In the genomic region with DNA sequence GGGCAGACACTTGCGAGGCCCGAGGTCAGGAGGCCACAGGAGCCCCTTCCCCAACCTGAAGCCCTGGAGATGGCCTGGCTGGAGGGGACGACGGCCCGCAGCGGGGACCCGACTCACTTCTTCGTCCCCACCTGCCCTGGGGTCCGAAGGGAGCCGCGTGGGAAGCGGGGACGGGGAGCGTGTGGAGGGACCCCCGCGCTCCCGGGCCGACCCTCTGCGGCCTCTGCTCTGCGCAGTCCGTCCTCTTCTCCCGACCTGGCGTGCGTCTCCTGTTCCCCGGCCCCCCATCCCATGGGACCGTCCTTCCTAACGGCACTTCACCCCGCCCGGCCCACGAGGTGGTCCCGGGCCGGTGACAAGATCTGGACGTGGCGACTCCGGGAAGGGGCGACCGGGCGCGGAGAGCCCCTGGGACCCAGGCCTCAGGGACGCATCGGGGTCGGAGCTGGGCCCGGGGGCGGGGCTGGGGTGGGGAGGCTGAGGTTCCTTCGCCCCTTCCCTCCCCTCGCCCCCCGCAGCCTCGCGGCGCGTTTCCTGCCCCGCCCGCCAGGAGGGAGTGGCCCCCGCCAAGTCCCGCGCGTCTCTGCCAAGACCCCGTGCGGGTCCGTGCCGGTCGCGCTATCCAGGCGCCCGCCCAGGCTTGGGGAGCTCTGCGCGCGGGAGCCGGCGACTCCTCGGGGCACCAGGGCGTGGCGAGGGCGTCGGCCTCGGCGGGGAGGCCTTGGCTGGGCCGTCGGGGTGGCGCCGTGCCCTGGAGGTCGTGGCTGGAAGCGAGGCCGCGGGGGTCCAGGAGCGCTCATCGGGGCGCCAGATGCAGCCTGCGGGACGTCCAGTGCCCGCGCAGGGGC, we compare ENCODE assay signal across 11 cellular contexts.
DNase-seq lines count a peak whose midpoint lies in the region; ATAC-seq and TF ChIP-seq lines count a peak whose summit lies in the region.
"Had no signal": no experiment of that assay in that cellular context is flagged by ENCODE, and none has a peak within 500 bp of the region (broad histone marks: within the 10 kb centered on the region; RNA-seq: fewer than 3 reads in every experiment).

No MANE protein-coding gene starts in this region.

- no peak overlapping the region for H3K23ac ChIP-seq in trophoblast cell (ENCODE audit: low read length)

- TF ChIP-seq POLR2A in heart left ventricle (IDR thresholded peaks at IDR 0.05): no peak

- H4K12ac ChIP-seq in trophoblast cell (ENCODE audit: low read depth, low read length): no peak overlapping the region

- H3K4ac ChIP-seq in trophoblast cell (ENCODE audit: low read depth, low read length): no peak overlapping the region

- H2BK120ac ChIP-seq in trophoblast cell (ENCODE audit: insufficient read depth, low read length, poor library complexity): no peak overlapping the region

- H3K9me3 ChIP-seq in heart left ventricle (peaks cover 0 to 10% (median 0%) of the 10 kb centered on the region in 12 donors), left ventricle myocardium inferior (replicated peaks) (peaks cover 7% of the 10 kb centered on the region), trophoblast cell (ENCODE audit: insufficient read depth, low read depth, low read length) (peaks cover 8% of the 10 kb centered on the region), OCI-LY7 (ENCODE audit: low read length) (no peaks in the 10 kb centered on the region)

- H3K27ac ChIP-seq in heart left ventricle (no peak overlapping the region), left ventricle myocardium inferior (replicated peaks) (no peak overlapping the region), trophoblast cell (ENCODE audit: low read depth, low read length) (no peak overlapping the region), OCI-LY7 (ENCODE audit: low read depth, low read length, poor library complexity, severe bottlenecking) (no peak overlapping the region)

- H3K14ac ChIP-seq in trophoblast cell (ENCODE audit: low read length): peak overlapping the region; percentile 25

- TF ChIP-seq CTCF in heart left ventricle (IDR thresholded peaks at IDR 0.05) (no peak), left ventricle myocardium inferior (IDR thresholded peaks at IDR 0.05; ENCODE audit: borderline replicate concordance) (no peak), OCI-LY7 (conservative IDR thresholded peaks at IDR 0.05; ENCODE audit: low read length) (no peak)

- no peaks in the 10 kb centered on the region for H3K79me2 ChIP-seq in trophoblast cell (ENCODE audit: control insufficient read depth, insufficient read depth, low read length, poor library complexity)
- H3K79me2 ChIP-seq in OCI-LY7 (ENCODE audit: insufficient read depth, low read depth, low read length): no peaks in the 10 kb centered on the region

- peaks cover 5 to 60% (median 21%) of the 10 kb centered on the region in 9 donors for H3K27me3 ChIP-seq in heart left ventricle
- peaks cover 67% of the 10 kb centered on the region for H3K27me3 ChIP-seq in left ventricle myocardium inferior (ENCODE audit: low read depth)
- peaks cover 15% of the 10 kb centered on the region for H3K27me3 ChIP-seq in trophoblast cell (ENCODE audit: insufficient read depth, low read length)

- no peak for DNase-seq in heart left ventricle
- no peak for DNase-seq in left ventricle myocardium superior
- DNase-seq in left ventricle myocardium inferior: no peak
- DNase-seq in trophoblast cell: peak in 1 of 2 donors; percentile 5
- DNase-seq in H4 (ENCODE audit: low spot score): no peak
- no peak for DNase-seq in OCI-M2 (lab: John Stamatoyannopoulos, UW; ENCODE audit: unreplicated experiment)
- no peak for DNase-seq in OCI-LY7 (ENCODE audit: low spot score)
- DNase-seq: activated CD4-positive, alpha-beta memory T cell treated with anti-CD3 and anti-CD28 coated beads, Interleukin-2, amount 10 ng/mL, durations not matched to agents 7 days and 5 days; GDM1; HCEC 1CT had no signal

- H3K36me3 ChIP-seq in heart left ventricle: no peaks in the 10 kb centered on the region
- no peaks in the 10 kb centered on the region for H3K36me3 ChIP-seq in left ventricle myocardium inferior
- H3K36me3 ChIP-seq in trophoblast cell (ENCODE audit: control insufficient read depth in 1 of 2, insufficient read depth in 2 of 2, low read length in 2 of 2): no peaks in the 10 kb centered on the region
- no peaks in the 10 kb centered on the region for H3K36me3 ChIP-seq in OCI-LY7 (ENCODE audit: insufficient read depth, low read length)

- CTCF ChIA-PET in OCI-LY7 (lab: Charles Lee; ENCODE audit: unreplicated experiment): no interaction called here

- H3K4me3 ChIP-seq in heart left ventricle: peak overlapping the region; percentile 22 to 52 (median 37)
- peak overlapping the region; percentile 61 for H3K4me3 ChIP-seq in left ventricle myocardium inferior
- peak overlapping the region; percentile 65 for H3K4me3 ChIP-seq in trophoblast cell (ENCODE audit: low read depth, low read length)
- no peak overlapping the region for H3K4me3 ChIP-seq in OCI-LY7 (ENCODE audit: low read depth, low read length, poor library complexity, severe bottlenecking)

- H4K20me1 ChIP-seq in OCI-LY7 (ENCODE audit: insufficient read depth, low read length): no peaks in the 10 kb centered on the region

- no peak overlapping the region for H4K91ac ChIP-seq in trophoblast cell (ENCODE audit: low read depth, low read length)

- no peak overlapping the region for H2BK5ac ChIP-seq in trophoblast cell (ENCODE audit: low read depth, low read length, poor library complexity)

- H3K18ac ChIP-seq in trophoblast cell (ENCODE audit: low read length): no peak overlapping the region

- no peak overlapping the region for H2BK12ac ChIP-seq in trophoblast cell (ENCODE audit: low read length)

- H3K4me1 ChIP-seq in heart left ventricle (peaks cover 0 to 13% (median 5%) of the 10 kb centered on the region in 12 donors), left ventricle myocardium inferior (peaks cover 11% of the 10 kb centered on the region), trophoblast cell (ENCODE audit: control insufficient read depth in 1 of 2, insufficient read depth in 2 of 2, low read length in 2 of 2) (peaks cover 4% of the 10 kb centered on the region in 2 experiments), OCI-LY7 (ENCODE audit: insufficient read depth, low read length, poor library complexity, severe bottlenecking) (no peaks in the 10 kb centered on the region)

- no peaks in the 10 kb centered on the region for H3K79me1 ChIP-seq in trophoblast cell (ENCODE audit: low read length)

- H3K9ac ChIP-seq in trophoblast cell (ENCODE audit: low read length): no peak overlapping the region

- H3K4me2 ChIP-seq in trophoblast cell (ENCODE audit: low read length) (peak overlapping the region; percentile 64), OCI-LY7 (ENCODE audit: low read length) (no peak overlapping the region)

- no peak overlapping the region for H2AK5ac ChIP-seq in trophoblast cell (ENCODE audit: low read length)

- intact Hi-C loops in heart left ventricle (cut with DNase I) (no loop called here), left ventricle myocardium superior (cut with micrococcal nuclease) (no loop called here), left ventricle myocardium inferior (cut with micrococcal nuclease) (no loop called here), OCI-LY7 (cut with micrococcal nuclease; ENCODE audit: unreplicated experiment) (no loop called here)

- peak in 2 of 4 donors; percentile 12 to 46 for ATAC-seq in heart left ventricle
- ATAC-seq in left ventricle myocardium superior: no peak
- ATAC-seq in HG02885 (IDR thresholded peaks at IDR 0.05; ENCODE audit: poor library complexity, unreplicated experiment): no peak

- peak overlapping the region; percentile 17 for H2AFZ ChIP-seq in trophoblast cell (ENCODE audit: insufficient read depth, low read length, poor library complexity)
- H2AFZ ChIP-seq in OCI-LY7 (ENCODE audit: low read length): no peak overlapping the region

- no TSS peak for BruUV-seq in OCI-LY7 (replicated peaks; lab: Mats Ljungman, UMichigan)

- H4K8ac ChIP-seq in trophoblast cell (ENCODE audit: low read depth, low read length): no peak overlapping the region

- WGBS in heart left ventricle, 4 donors: 11 to 22% (median 15%) methylated on average over 48 to 92 of the region's 92 CpGs
- WGBS in trophoblast cell (ENCODE audit: extremely low coverage, insufficient coverage, insufficient read length): no CpG with 5 or more reads among the region's 92 CpGs

- POLR2A ChIA-PET in OCI-LY7 (lab: Charles Lee): no interaction called here

- no peaks in the 10 kb centered on the region for H3K9me2 ChIP-seq in OCI-LY7 (ENCODE audit: insufficient read depth, low read length)
